9 cellular contexts compared by ENCODE assay signal in genomic region chr11:1693327-1694063, GRCh38. TPM values are rescaled to one million over a fixed set of nuclear protein-coding genes. Genes with fewer than 3 reads are reported as not detected.
A peak's percentile ranks its signal among the peaks of the same experiment; 100 is the strongest.
DNase-seq lines count a peak whose midpoint lies in the region; ATAC-seq and TF ChIP-seq lines count a peak whose summit lies in the region.
"Had no signal": no experiment of that assay in that cellular context is flagged by ENCODE, and none has a peak within 500 bp of the region (broad histone marks: within the 10 kb centered on the region; RNA-seq: fewer than 3 reads in every experiment).

No MANE protein-coding gene starts in this region.

- H3K36me3 Mint-ChIP-seq in activated T-helper 2 cell treated with anti-CD3 and anti-CD28 coated beads, Interferon-gamma antibody, Interleukin-2, Interleukin-4, amounts not matched to agents 10 μg/mL and 5 μg/mL and 100 μg/mL, durations not matched to agents 14 hours and 24 hours and 36 hours (ENCODE audit: low read depth), result no peaks in the 10 kb centered on the region
- peaks cover 5 to 6% of the 10 kb centered on the region in 2 donors for H3K36me3 Mint-ChIP-seq in naive B cell

- peak; percentile 61 to 69 for ATAC-seq in naive B cell (ENCODE audit: low read depth in 2 of 2)
- ATAC-seq in HG02884 (IDR thresholded peaks at IDR 0.05; ENCODE audit: unreplicated experiment), result no peak

- DNase-seq in COLO668 (lab: John Stamatoyannopoulos, UW; ENCODE audit: unreplicated experiment) (peak; percentile 34), HT-29 (ENCODE audit: low spot score) (peak; percentile 83), fibroblast of mammary gland (ENCODE audit: low read depth) (peak; percentile 44), naive B cell (peak; percentile 70)
- DNase-seq in activated T-helper 2 cell treated with anti-CD3 and anti-CD28 coated beads, Interferon-gamma antibody, Interleukin-2, Interleukin-4, amounts not matched to agents 10 μg/mL and 5 μg/mL and 100 μg/mL, durations not matched to agents 14 hours and 24 hours and 36 hours (ENCODE audit: low spot score), result peak; percentile 59
- DNase-seq in stimulated activated CD8-positive, alpha-beta memory T cell treated with anti-CD3 and anti-CD28 coated beads, Interleukin-7, amount 100 ng/mL, for 24 hours (ENCODE audit: low read depth), result peak; percentile 59

- H3K4me3 ChIP-seq in fibroblast of mammary gland (ENCODE audit: control insufficient read depth, low read depth, low read length), result no peak overlapping the region

- no peaks in the 10 kb centered on the region for H3K9me3 Mint-ChIP-seq in activated T-helper 2 cell treated with anti-CD3 and anti-CD28 coated beads, Interferon-gamma antibody, Interleukin-2, Interleukin-4, amounts not matched to agents 10 μg/mL and 5 μg/mL and 100 μg/mL, durations not matched to agents 14 hours and 24 hours and 36 hours
- H3K9me3 Mint-ChIP-seq in naive B cell, result peaks cover 0 to 3% (median 0%) of the 10 kb centered on the region in 7 donors

- intact Hi-C loops in activated T-helper 2 cell treated with anti-CD3 and anti-CD28 coated beads, Interferon-gamma antibody, Interleukin-2, Interleukin-4, amounts not matched to agents 10 μg/mL and 5 μg/mL and 100 μg/mL, durations not matched to agents 14 hours and 24 hours and 36 hours (cut with micrococcal nuclease), result loop anchor here (1.0 to 10.0 kb wide), 3 partner anchors 41 to 461 kb away; no protein-coding TSS in a partner anchor

- H3K27ac Mint-ChIP-seq in activated T-helper 2 cell treated with anti-CD3 and anti-CD28 coated beads, Interferon-gamma antibody, Interleukin-2, Interleukin-4, amounts not matched to agents 10 μg/mL and 5 μg/mL and 100 μg/mL, durations not matched to agents 14 hours and 24 hours and 36 hours, result peak overlapping the region; percentile 20
- peak overlapping the region in 1 of 6 donors; percentile 93 for H3K27ac Mint-ChIP-seq in naive B cell

- peak; percentile 77 for TF ChIP-seq CTCF in fibroblast of mammary gland (conservative IDR thresholded peaks at IDR 0.05; ENCODE audit: control insufficient read depth, insufficient read depth, low read depth, low read length)

- peak overlapping the region; percentile 69 for H3K4me3 Mint-ChIP-seq in activated T-helper 2 cell treated with anti-CD3 and anti-CD28 coated beads, Interferon-gamma antibody, Interleukin-2, Interleukin-4, amounts not matched to agents 10 μg/mL and 5 μg/mL and 100 μg/mL, durations not matched to agents 14 hours and 24 hours and 36 hours (ENCODE audit: low read depth)
- peak overlapping the region in 7 of 8 donors; percentile 62 to 90 (median 82) for H3K4me3 Mint-ChIP-seq in naive B cell

- H3K4me1 Mint-ChIP-seq in activated T-helper 2 cell treated with anti-CD3 and anti-CD28 coated beads, Interferon-gamma antibody, Interleukin-2, Interleukin-4, amounts not matched to agents 10 μg/mL and 5 μg/mL and 100 μg/mL, durations not matched to agents 14 hours and 24 hours and 36 hours (ENCODE audit: low read depth), result peaks cover 2% of the 10 kb centered on the region
- H3K4me1 Mint-ChIP-seq in naive B cell, result peaks cover 3 to 12% (median 7%) of the 10 kb centered on the region in 3 donors

- H3K27me3 Mint-ChIP-seq in activated T-helper 2 cell treated with anti-CD3 and anti-CD28 coated beads, Interferon-gamma antibody, Interleukin-2, Interleukin-4, amounts not matched to agents 10 μg/mL and 5 μg/mL and 100 μg/mL, durations not matched to agents 14 hours and 24 hours and 36 hours (ENCODE audit: low read depth), result peaks cover 24% of the 10 kb centered on the region
- peaks cover 36 to 87% (median 73%) of the 10 kb centered on the region in 3 donors for H3K27me3 Mint-ChIP-seq in naive B cell

TF ChIP-seq in PFSK-1, 5 proteins besides CTCF, POLR2A, EP300 and RAD21:
- TF ChIP-seq TAF1 (IDR thresholded peaks at IDR 0.05; ENCODE audit: borderline replicate concordance, insufficient read depth, low read length) (no peak), SIN3A (IDR thresholded peaks at IDR 0.05; ENCODE audit: borderline replicate concordance, insufficient read depth, low read length) (no peak), FOXP2 (optimal IDR thresholded peaks at IDR 0.05; ENCODE audit: borderline replicate concordance, extremely low read depth, extremely low read length, insufficient read depth) (peak; percentile 20), POLR2AphosphoS5 (IDR thresholded peaks at IDR 0.05; ENCODE audit: low read depth, low read length) (peak; percentile 58; the same call in 1 of the 2 replicates)

RNA-seq across cellular contexts. Expression of gene KRTAP5-6, which starts 3.5 kb away (rescaled TPM):
- not detected in 2 replicates for total RNA-seq in HT-29 (2014; rRNA removed; shearing (Covaris generic))
- not detected for polyA plus RNA-seq in PFSK-1 (2012; ENCODE audit: insufficient read length, low read depth)
- total RNA-seq in activated T-helper 2 cell treated with anti-CD3 and anti-CD28 coated beads, Interferon-gamma antibody, Interleukin-2, Interleukin-4, amounts not matched to agents 10 μg/mL and 5 μg/mL and 100 μg/mL, durations not matched to agents 14 hours and 24 hours and 36 hours, result not detected in 2 replicates
- not detected for polyA plus RNA-seq in naive B cell (ENCODE audit: low read depth in 6 of 6)
- polyA plus RNA-seq: adipose tissue had no signal

RNA-seq across cellular contexts. Expression of gene IFITM10, which starts 56.9 kb away (rescaled TPM):
- 2.8 and 4.1 TPM in 2 replicates for total RNA-seq in HT-29 (2014; rRNA removed; shearing (Covaris generic))
- polyA plus RNA-seq in PFSK-1 (2012; ENCODE audit: insufficient read length, low read depth), result 2.8 TPM
- total RNA-seq in activated T-helper 2 cell treated with anti-CD3 and anti-CD28 coated beads, Interferon-gamma antibody, Interleukin-2, Interleukin-4, amounts not matched to agents 10 μg/mL and 5 μg/mL and 100 μg/mL, durations not matched to agents 14 hours and 24 hours and 36 hours, result 0.14 and 0.34 TPM in 2 replicates
- not detected for polyA plus RNA-seq in naive B cell (ENCODE audit: low read depth in 6 of 6)
